Comparison of ENCODE assay signal across 30 cellular contexts in the genomic region with DNA sequence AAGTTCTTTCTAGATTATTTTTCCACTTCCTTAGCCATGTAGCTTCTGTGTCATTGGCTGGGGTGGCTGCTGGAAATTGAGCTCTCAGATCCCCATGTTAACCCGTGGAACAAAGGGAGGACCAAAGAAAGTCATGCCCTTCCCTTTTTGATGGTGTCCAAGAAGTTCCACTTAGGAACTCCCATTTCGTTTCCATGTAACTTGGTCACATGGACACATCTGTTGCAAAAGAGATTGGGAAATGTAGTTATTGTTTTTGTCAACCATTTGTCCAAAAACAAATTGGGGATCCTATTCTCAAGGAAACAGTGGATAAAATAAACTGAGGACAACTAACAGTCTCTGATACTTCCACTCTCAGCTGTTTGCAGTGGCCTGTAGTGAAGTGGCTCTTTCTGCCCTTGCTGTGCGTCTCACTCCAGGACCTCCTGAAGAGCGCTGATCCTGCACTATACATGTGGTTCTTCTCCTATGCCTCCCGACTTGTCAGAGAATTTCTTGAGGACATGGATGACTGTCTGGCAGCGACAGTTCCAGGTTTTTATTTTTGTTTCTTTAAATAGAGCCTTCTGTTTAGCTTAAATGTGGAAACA.
A peak's percentile ranks its signal among the peaks of the same experiment; 100 is the strongest.
DNase-seq lines count a peak whose midpoint lies in the region; FAIRE-seq and TF ChIP-seq lines count a peak whose summit lies in the region.
"Had no signal": no experiment of that assay in that cellular context is flagged by ENCODE, and none has a peak within 500 bp of the region (broad histone marks: within the 10 kb centered on the region; RNA-seq: fewer than 3 reads in every experiment).

No MANE protein-coding gene starts in this region.

- H3K36me3 Mint-ChIP-seq in dendritic cell treated with granulocyte-macrophage colony-stimulating factor and Interleukin-4, amounts not matched to agents 40 ng/mL and 50 ng/mL, for 4 days (ENCODE audit: low read depth), result no peaks in the 10 kb centered on the region
- no peaks in the 10 kb centered on the region for H3K36me3 Mint-ChIP-seq in CD8-positive, alpha-beta memory T cell
- H3K36me3 Mint-ChIP-seq: CD4-positive, alpha-beta memory T cell; stimulated activated naive B cell treated with anti-CD40 and anti-IgM and Interleukin-4, amounts not matched to agents 10 μg/mL and 1 μg/mL and 100 μg/mL, for 72 hours; WTC11 had no signal

- H3K9me3 ChIP-seq in muscle layer of duodenum (ENCODE audit: control insufficient read depth in 1 of 2, low read length in 2 of 2) (no peaks in the 10 kb centered on the region), transverse colon (no peaks in the 10 kb centered on the region)
- no peaks in the 10 kb centered on the region for H3K9me3 ChIP-seq in CD8-positive, alpha-beta memory T cell (ENCODE audit: low read length)
- H3K9me3 ChIP-seq: breast epithelium, testis had no signal

- no peak overlapping the region for H3K4me3 Mint-ChIP-seq in dendritic cell treated with granulocyte-macrophage colony-stimulating factor and Interleukin-4, amounts not matched to agents 40 ng/mL and 50 ng/mL, for 4 days
- H3K4me3 Mint-ChIP-seq in CD8-positive, alpha-beta memory T cell, result no peak overlapping the region
- H3K4me3 Mint-ChIP-seq: activated CD4-positive, alpha-beta T cell treated with anti-CD3 and anti-CD28 coated beads, Interleukin-2, amount 10 ng/mL, durations not matched to agents 7 days and 5 days; CD4-positive, alpha-beta memory T cell; effector memory CD8-positive, alpha-beta T cell; nephron progenitor cell; stimulated activated naive B cell treated with anti-CD40 and anti-IgM and Interleukin-4, amounts not matched to agents 10 μg/mL and 1 μg/mL and 100 μg/mL, for 72 hours; WTC11 had no signal

- H3K27me3 ChIP-seq in muscle layer of duodenum (ENCODE audit: low read depth, low read length) (no peaks in the 10 kb centered on the region), transverse colon (no peaks in the 10 kb centered on the region)
- no peaks in the 10 kb centered on the region for H3K27me3 ChIP-seq in CD8-positive, alpha-beta memory T cell (ENCODE audit: insufficient read depth, low read length, poor library complexity, severe bottlenecking)
- H3K27me3 ChIP-seq: breast epithelium, testis had no signal

- DNase-seq in NCI-H510A treated with DMSO at 0.1 percent for 48 hours (lab: John Stamatoyannopoulos, UW), result peak; percentile 33
- DNase-seq in NCI-H510A (lab: John Stamatoyannopoulos, UW), result no peak
- no peak for DNase-seq in transverse colon
- no peak for DNase-seq in GM12892 (ENCODE audit: insufficient read length)
- DNase-seq in CD8-positive, alpha-beta memory T cell, result no peak
- no peak for DNase-seq in NCI-H2171 (lab: John Stamatoyannopoulos, UW)
- DNase-seq: activated CD4-positive, alpha-beta T cell treated with anti-CD3 and anti-CD28 coated beads, Interleukin-2, amount 10 ng/mL, durations not matched to agents 7 days and 5 days; activated naive CD4-positive, alpha-beta T cell; activated T-cell treated with anti-CD3 and anti-CD28 coated beads, Interleukin-2, amount 50 U/mL, for 48 hours; CD4-positive, alpha-beta memory T cell; effector memory CD8-positive, alpha-beta T cell; erythroblast; GOT3; NCI-H1048; NCI-H187 treated with DMSO at 0.1 percent for 48 hours; nephron progenitor cell; right cardiac atrium; stimulated activated CD4-positive, alpha-beta T cell treated with anti-CD3 and anti-CD28 coated beads, Interleukin-15, amount 100 ng/mL, for 24 hours; stimulated activated naive B cell treated with anti-CD40 and anti-IgM and Interleukin-4, amounts not matched to agents 10 μg/mL and 1 μg/mL and 100 μg/mL, for 72 hours; SW 1271; T1000; testis had no signal

- H3K27ac Mint-ChIP-seq in dendritic cell treated with granulocyte-macrophage colony-stimulating factor and Interleukin-4, amounts not matched to agents 40 ng/mL and 50 ng/mL, for 4 days, result peak overlapping the region; percentile 49
- no peak overlapping the region for H3K27ac Mint-ChIP-seq in CD8-positive, alpha-beta memory T cell
- H3K27ac Mint-ChIP-seq: activated CD4-positive, alpha-beta T cell treated with anti-CD3 and anti-CD28 coated beads, Interleukin-2, amount 10 ng/mL, durations not matched to agents 7 days and 5 days; CD4-positive, alpha-beta memory T cell; effector memory CD8-positive, alpha-beta T cell; nephron progenitor cell; stimulated activated naive B cell treated with anti-CD40 and anti-IgM and Interleukin-4, amounts not matched to agents 10 μg/mL and 1 μg/mL and 100 μg/mL, for 72 hours; WTC11 had no signal

- no peak for FAIRE-seq in GM12892 (lab: Jason Lieb, UNC)
- FAIRE-seq: colon, keratinocyte, RCC 7860 had no signal

- CTCF ChIA-PET in CD8-positive, alpha-beta memory T cell (lab: Charles Lee), result no interaction called here

- H3K9me3 Mint-ChIP-seq in dendritic cell treated with granulocyte-macrophage colony-stimulating factor and Interleukin-4, amounts not matched to agents 40 ng/mL and 50 ng/mL, for 4 days, result no peaks in the 10 kb centered on the region
- H3K9me3 Mint-ChIP-seq in CD8-positive, alpha-beta memory T cell, result peaks cover 0 to 2% (median 0%) of the 10 kb centered on the region in 5 donors
- H3K9me3 Mint-ChIP-seq: activated CD4-positive, alpha-beta T cell treated with anti-CD3 and anti-CD28 coated beads, Interleukin-2, amount 10 ng/mL, durations not matched to agents 7 days and 5 days; CD4-positive, alpha-beta memory T cell; effector memory CD8-positive, alpha-beta T cell; stimulated activated naive B cell treated with anti-CD40 and anti-IgM and Interleukin-4, amounts not matched to agents 10 μg/mL and 1 μg/mL and 100 μg/mL, for 72 hours; WTC11 had no signal

- no peaks in the 10 kb centered on the region for H3K27me3 Mint-ChIP-seq in dendritic cell treated with granulocyte-macrophage colony-stimulating factor and Interleukin-4, amounts not matched to agents 40 ng/mL and 50 ng/mL, for 4 days
- H3K27me3 Mint-ChIP-seq in CD8-positive, alpha-beta memory T cell, result peaks cover 2 to 7% of the 10 kb centered on the region in 2 donors

- WGBS in transverse colon (ENCODE audit: low coverage in 1 of 2), 2 donors, result 65 to 70% methylated on average over 6 of the region's 6 CpGs

- TF ChIP-seq EP300 in transverse colon (IDR thresholded peaks at IDR 0.05; ENCODE audit: low read depth), result no peak

- no peaks in the 10 kb centered on the region for H3K36me3 ChIP-seq in muscle layer of duodenum (ENCODE audit: control insufficient read depth in 1 of 2, insufficient read depth in 2 of 2, low read length in 2 of 2)
- H3K36me3 ChIP-seq in transverse colon, result no peaks in the 10 kb centered on the region
- H3K36me3 ChIP-seq in CD8-positive, alpha-beta memory T cell (ENCODE audit: insufficient read depth, low read length), result no peaks in the 10 kb centered on the region
- H3K36me3 ChIP-seq: breast epithelium had no signal

- in situ Hi-C loops in transverse colon (cut with MboI; ENCODE audit: low pct_ligation_motif_present in 1 of 4, low pct_unique_long_range_greater_than_20kb in 1 of 4, low sequenced_read_pairs in 3 of 4), result loop anchor here in 3 of 4 donors (25.0 kb wide), 3 partner anchors 196 to 521 kb away; a partner anchor contains a TSS

- intact Hi-C loops in dendritic cell treated with granulocyte-macrophage colony-stimulating factor and Interleukin-4, amounts not matched to agents 40 ng/mL and 50 ng/mL, for 4 days (cut with micrococcal nuclease), result no loop called here
- intact Hi-C loops in transverse colon (cut with DNase I; ENCODE audit: low total_unique reads), result no loop called here

- H3K4me3 ChIP-seq in muscle layer of duodenum (ENCODE audit: low read depth in 1 of 2, low read length in 2 of 2) (no peak overlapping the region), transverse colon (no peak overlapping the region)
- no peak overlapping the region for H3K4me3 ChIP-seq in CD8-positive, alpha-beta memory T cell (ENCODE audit: low read length)
- H3K4me3 ChIP-seq: breast epithelium, testis had no signal

- H3K4me1 ChIP-seq in muscle layer of duodenum (ENCODE audit: control insufficient read depth in 1 of 2, insufficient read depth in 2 of 2, low read length in 2 of 2) (no peaks in the 10 kb centered on the region), transverse colon (no peaks in the 10 kb centered on the region)
- H3K4me1 ChIP-seq in CD8-positive, alpha-beta memory T cell (ENCODE audit: insufficient read depth, low read length), result no peaks in the 10 kb centered on the region
- H3K4me1 ChIP-seq: breast epithelium, testis had no signal

- H3K27ac ChIP-seq in muscle layer of duodenum (ENCODE audit: low read length), result peak overlapping the region; percentile 6
- H3K27ac ChIP-seq in transverse colon, result peak overlapping the region; percentile 19 to 53 (median 46)
- H3K27ac ChIP-seq in CD8-positive, alpha-beta memory T cell (ENCODE audit: low read depth, low read length), result no peak overlapping the region
- H3K27ac ChIP-seq: 22Rv1, breast epithelium, testis had no signal

- no peak for TF ChIP-seq CTCF in transverse colon (IDR thresholded peaks at IDR 0.05)

- TF ChIP-seq POLR2A in transverse colon (IDR thresholded peaks at IDR 0.05) (no peak), GM12892 (IDR thresholded peaks at IDR 0.05; ENCODE audit: low read depth, low read length) (no peak)

- H3K4me1 Mint-ChIP-seq in dendritic cell treated with granulocyte-macrophage colony-stimulating factor and Interleukin-4, amounts not matched to agents 40 ng/mL and 50 ng/mL, for 4 days (ENCODE audit: low read depth), result peaks cover 23% of the 10 kb centered on the region
- H3K4me1 Mint-ChIP-seq in CD8-positive, alpha-beta memory T cell, result no peaks in the 10 kb centered on the region
- H3K4me1 Mint-ChIP-seq: activated CD4-positive, alpha-beta T cell treated with anti-CD3 and anti-CD28 coated beads, Interleukin-2, amount 10 ng/mL, durations not matched to agents 7 days and 5 days; CD4-positive, alpha-beta memory T cell; stimulated activated naive B cell treated with anti-CD40 and anti-IgM and Interleukin-4, amounts not matched to agents 10 μg/mL and 1 μg/mL and 100 μg/mL, for 72 hours had no signal

- POLR2A ChIA-PET in CD8-positive, alpha-beta memory T cell (lab: Charles Lee), result no interaction called here
